In genomic region chr11:77081976-77082836, GRCh38 we compare ENCODE assay signal across 10 cellular contexts. TPM values are rescaled to one million over a fixed set of nuclear protein-coding genes. Genes with fewer than 3 reads are reported as not detected.
DNase-seq lines count a peak whose midpoint lies in the region; ATAC-seq and TF ChIP-seq lines count a peak whose summit lies in the region.
"Had no signal": no experiment of that assay in that cellular context is flagged by ENCODE, and none has a peak within 500 bp of the region (broad histone marks: within the 10 kb centered on the region; RNA-seq: fewer than 3 reads in every experiment).

No MANE protein-coding gene starts in this region.

- H3K36me3 ChIP-seq in CD4-positive, CD25-positive, alpha-beta regulatory T cell (ENCODE audit: control insufficient read depth, insufficient read depth, low read length): no peaks in the 10 kb centered on the region

- ATAC-seq in CD4-positive, CD25-positive, alpha-beta regulatory T cell (ENCODE audit: low read depth in 2 of 2): no peak
- no peak for ATAC-seq in GM19455 (IDR thresholded peaks at IDR 0.05; ENCODE audit: unreplicated experiment)

- H3K4me3 ChIP-seq in CD4-positive, CD25-positive, alpha-beta regulatory T cell (ENCODE audit: low read depth, low read length): no peak overlapping the region

- no peaks in the 10 kb centered on the region for H3K27me3 ChIP-seq in CD4-positive, CD25-positive, alpha-beta regulatory T cell (ENCODE audit: control insufficient read depth, insufficient read depth, low read length)

- peak overlapping the region; percentile 93 to 98 (median 93) for H3K27ac Mint-ChIP-seq in CD4-positive, CD25-positive, alpha-beta regulatory T cell
- peak overlapping the region; percentile 89 for H3K27ac Mint-ChIP-seq in activated CD4-positive, alpha-beta memory T cell treated with anti-CD3 and anti-CD28 coated beads for 36 hours
- H3K27ac Mint-ChIP-seq in glutamatergic neuron (ENCODE audit: unreplicated experiment): no peak overlapping the region
- H3K27ac Mint-ChIP-seq in Calu3 (ENCODE audit: unreplicated experiment): no peak overlapping the region

- no peaks in the 10 kb centered on the region for H3K27me3 Mint-ChIP-seq in CD4-positive, CD25-positive, alpha-beta regulatory T cell
- H3K27me3 Mint-ChIP-seq in activated CD4-positive, alpha-beta memory T cell treated with anti-CD3 and anti-CD28 coated beads for 36 hours: no peaks in the 10 kb centered on the region
- H3K27me3 Mint-ChIP-seq in glutamatergic neuron (ENCODE audit: unreplicated experiment) (no peaks in the 10 kb centered on the region), Calu3 (ENCODE audit: unreplicated experiment) (no peaks in the 10 kb centered on the region)

- no peaks in the 10 kb centered on the region for H3K9me3 ChIP-seq in CD4-positive, CD25-positive, alpha-beta regulatory T cell (ENCODE audit: control insufficient read depth in 2 of 2, low read length in 2 of 2)

- TF ChIP-seq CTCF in glutamatergic neuron (IDR thresholded peaks at IDR 0.05; ENCODE audit: partially characterized antibody, unreplicated experiment) (no peak), Calu3 (IDR thresholded peaks at IDR 0.05; ENCODE audit: unreplicated experiment) (no peak)

- POLR2A ChIA-PET in activated CD4-positive, alpha-beta memory T cell treated with anti-CD3 and anti-CD28 coated beads for 36 hours (lab: Charles Lee): interaction anchor here (0.9 kb wide), 1 partner anchor 13 kb away, joined by 3 read pairs; no protein-coding TSS in a partner anchor

- no peak for DNase-seq in CD4-positive, CD25-positive, alpha-beta regulatory T cell
- no peak for DNase-seq in activated CD4-positive, alpha-beta memory T cell treated with anti-CD3 and anti-CD28 coated beads for 36 hours
- DNase-seq in glutamatergic neuron (peak; percentile 10), posterior cingulate gyrus (peak in 6 of 10 donors; percentile 2 to 86 (median 30)), AML-193 (lab: John Stamatoyannopoulos, UW) (no peak), Calu3 (no peak), NCI-H69 (lab: John Stamatoyannopoulos, UW) (no peak)
- DNase-seq: naive B cell had no signal

- H3K27ac ChIP-seq in CD4-positive, CD25-positive, alpha-beta regulatory T cell (ENCODE audit: insufficient read depth, low read length, poor library complexity, severe bottlenecking): peak overlapping the region; percentile 59

- peak overlapping the region in 2 of 4 donors; percentile 73 to 75 for H3K4me3 Mint-ChIP-seq in CD4-positive, CD25-positive, alpha-beta regulatory T cell
- peak overlapping the region; percentile 59 for H3K4me3 Mint-ChIP-seq in activated CD4-positive, alpha-beta memory T cell treated with anti-CD3 and anti-CD28 coated beads for 36 hours
- H3K4me3 Mint-ChIP-seq in glutamatergic neuron (ENCODE audit: unreplicated experiment): no peak overlapping the region
- H3K4me3 Mint-ChIP-seq in Calu3 (ENCODE audit: low read depth, unreplicated experiment): no peak overlapping the region

- H3K36me3 Mint-ChIP-seq in CD4-positive, CD25-positive, alpha-beta regulatory T cell: no peaks in the 10 kb centered on the region
- no peaks in the 10 kb centered on the region for H3K36me3 Mint-ChIP-seq in activated CD4-positive, alpha-beta memory T cell treated with anti-CD3 and anti-CD28 coated beads for 36 hours
- H3K36me3 Mint-ChIP-seq in glutamatergic neuron (ENCODE audit: unreplicated experiment) (peaks cover 20% of the 10 kb centered on the region), Calu3 (ENCODE audit: insufficient read depth, unreplicated experiment) (no peaks in the 10 kb centered on the region)
- H3K36me3 Mint-ChIP-seq: naive B cell had no signal

- H3K4me1 Mint-ChIP-seq in CD4-positive, CD25-positive, alpha-beta regulatory T cell: peaks cover 0 to 24% (median 5%) of the 10 kb centered on the region in 4 donors
- peaks cover 7% of the 10 kb centered on the region for H3K4me1 Mint-ChIP-seq in activated CD4-positive, alpha-beta memory T cell treated with anti-CD3 and anti-CD28 coated beads for 36 hours (ENCODE audit: low read depth)
- peaks cover 8% of the 10 kb centered on the region for H3K4me1 Mint-ChIP-seq in glutamatergic neuron (ENCODE audit: low read depth, unreplicated experiment)
- H3K4me1 Mint-ChIP-seq in Calu3 (ENCODE audit: low read depth, unreplicated experiment): peaks cover 33% of the 10 kb centered on the region

- H3K4me1 ChIP-seq in CD4-positive, CD25-positive, alpha-beta regulatory T cell (ENCODE audit: control insufficient read depth, insufficient read depth, low read length, poor library complexity, severe bottlenecking): peaks cover 18% of the 10 kb centered on the region

- intact Hi-C loops in activated CD4-positive, alpha-beta memory T cell treated with anti-CD3 and anti-CD28 coated beads for 36 hours (cut with micrococcal nuclease): no loop called here
- intact Hi-C loops in posterior cingulate gyrus (cut with DNase I) (no loop called here), Calu3 (cut with micrococcal nuclease; ENCODE audit: unreplicated experiment) (no loop called here)

- CTCF ChIA-PET in activated CD4-positive, alpha-beta memory T cell treated with anti-CD3 and anti-CD28 coated beads for 36 hours (lab: Charles Lee): interaction anchor here (0.9 to 2.4 kb wide), 5 partner anchors 9 to 162 kb away, joined by 3 to 23 read pairs (median 4); partner anchors contain the start of gene CAPN5
- CTCF ChIA-PET in Calu3 (lab: Charles Lee): interaction anchor here (0.7 to 2.0 kb wide), 2 partner anchors 9 to 36 kb away, joined by 3 to 8 read pairs; no protein-coding TSS in a partner anchor

- no TSS peak for BruUV-seq in Calu3 (replicated peaks; lab: Mats Ljungman, UMichigan)

- H3K9me3 Mint-ChIP-seq in CD4-positive, CD25-positive, alpha-beta regulatory T cell: peaks cover 0 to 3% (median 0%) of the 10 kb centered on the region in 7 donors
- H3K9me3 Mint-ChIP-seq in activated CD4-positive, alpha-beta memory T cell treated with anti-CD3 and anti-CD28 coated beads for 36 hours: peaks cover 4% of the 10 kb centered on the region
- peaks cover 11% of the 10 kb centered on the region for H3K9me3 Mint-ChIP-seq in glutamatergic neuron (ENCODE audit: unreplicated experiment)
- no peaks in the 10 kb centered on the region for H3K9me3 Mint-ChIP-seq in Calu3 (ENCODE audit: low read depth, unreplicated experiment)

RNA-seq across cellular contexts. Expression of gene CAPN5, which starts 15.4 kb away (rescaled TPM):
- 2.8 TPM for total RNA-seq in CD4-positive, CD25-positive, alpha-beta regulatory T cell
- 1 to 10 TPM in 3 of 4 donors, under 1 TPM in 1; 0.74 to 1.3 (median 1.1) TPM for polyA plus RNA-seq in CD4-positive, CD25-positive, alpha-beta regulatory T cell
- 1 to 10 TPM in 1 of 2 experiments, under 1 TPM in 1; 0.88 to 1.1 TPM for total RNA-seq in activated CD4-positive, alpha-beta memory T cell treated with anti-CD3 and anti-CD28 coated beads for 36 hours
- total RNA-seq in glutamatergic neuron (ENCODE audit: unreplicated experiment) (45.0 TPM), Calu3 (2022) (22.3 and 41.5 TPM in 2 replicates)

RNA-seq across cellular contexts. Expression of gene OMP, which starts 20.4 kb away (rescaled TPM):
- not detected for total RNA-seq in CD4-positive, CD25-positive, alpha-beta regulatory T cell
- not detected for polyA plus RNA-seq in CD4-positive, CD25-positive, alpha-beta regulatory T cell
- total RNA-seq in activated CD4-positive, alpha-beta memory T cell treated with anti-CD3 and anti-CD28 coated beads for 36 hours: not detected
- total RNA-seq in glutamatergic neuron (ENCODE audit: unreplicated experiment): not detected
- total RNA-seq in Calu3 (2022): 1.1 and 2.6 TPM in 2 replicates
- total RNA-seq: SK-MEL-5 had no signal

RNA-seq across cellular contexts. Expression of gene MYO7A, which starts 45.8 kb away (rescaled TPM):
- 0.84 TPM for total RNA-seq in CD4-positive, CD25-positive, alpha-beta regulatory T cell
- polyA plus RNA-seq in CD4-positive, CD25-positive, alpha-beta regulatory T cell: under 1 TPM in 3 of 4 donors, not detected in 1; 0.12 to 0.22 (median 0.14) TPM
- under 1 TPM; 0.29 to 0.38 TPM for total RNA-seq in activated CD4-positive, alpha-beta memory T cell treated with anti-CD3 and anti-CD28 coated beads for 36 hours
- 11.6 TPM for total RNA-seq in glutamatergic neuron (ENCODE audit: unreplicated experiment)
- 3.7 and 5.2 TPM in 2 replicates for total RNA-seq in Calu3 (2022)

RNA-seq across cellular contexts. Expression of gene B3GNT6, which starts 48.0 kb away (rescaled TPM):
- not detected for total RNA-seq in CD4-positive, CD25-positive, alpha-beta regulatory T cell
- polyA plus RNA-seq in CD4-positive, CD25-positive, alpha-beta regulatory T cell: not detected
- not detected for total RNA-seq in activated CD4-positive, alpha-beta memory T cell treated with anti-CD3 and anti-CD28 coated beads for 36 hours
- not detected for total RNA-seq in glutamatergic neuron (ENCODE audit: unreplicated experiment)
- total RNA-seq in Calu3 (2022): 0.28 and 0.39 TPM in 2 replicates
- total RNA-seq: SK-MEL-5 had no signal

Comparison
In these comparisons a context has a peak if more than half of its experiments do, and no peak if none do; other contexts are left out.
1. DNase-seq: peak in glutamatergic neuron (single experiment) and posterior cingulate gyrus (6 of 10); none in CD4-positive, CD25-positive, alpha-beta regulatory T cell (0 of 3), activated CD4-positive, alpha-beta memory T cell treated with anti-CD3 and anti-CD28 coated beads for 36 hours (single experiment), AML-193 (0 of 2), Calu3 (single experiment) and NCI-H69 (single experiment).
2. H3K27ac Mint-ChIP-seq: peak in CD4-positive, CD25-positive, alpha-beta regulatory T cell (3 of 3) and activated CD4-positive, alpha-beta memory T cell treated with anti-CD3 and anti-CD28 coated beads for 36 hours (single experiment); none in glutamatergic neuron (single experiment) and Calu3 (single experiment).